17 cellular contexts compared by ENCODE assay signal in genomic region chr6:112207773-112208172, GRCh38. TPM values are rescaled to one million over a fixed set of nuclear protein-coding genes. Genes with fewer than 3 reads are reported as not detected.
"Had no signal": no experiment of that assay in that cellular context is flagged by ENCODE, and none has a peak within 500 bp of the region (broad histone marks: within the 10 kb centered on the region; RNA-seq: fewer than 3 reads in every experiment).

No MANE protein-coding gene starts in this region.

- H3K36me3 ChIP-seq: esophagus squamous epithelium, ovary had no signal

- H3K27ac ChIP-seq: coronary artery, epithelial cell of prostate, esophagus squamous epithelium, ovary, right atrium auricular region had no signal

- H3K27me3 ChIP-seq: esophagus squamous epithelium, ovary, right atrium auricular region, sigmoid colon had no signal

- DNase-seq: dorsolateral prefrontal cortex; effector CD8-positive, alpha-beta T cell; esophagus squamous epithelium; foreskin fibroblast; hippocampal formation; mammary epithelial cell; naive thymus-derived CD8-positive, alpha-beta T cell; ovary; sigmoid colon; stimulated activated CD4-positive, alpha-beta T cell treated with anti-CD3 and anti-CD28 coated beads, Interleukin-2, amount 100 ng/mL, for 24 hours; stimulated activated CD4-positive, alpha-beta T cell treated with anti-CD3 and anti-CD28 coated beads, Interleukin-4, amount 100 ng/mL, for 4 hours; stimulated activated naive B cell treated with anti-CD40 and anti-IgM and Interleukin-4, amounts not matched to agents 10 μg/mL and 1 μg/mL and 100 μg/mL, for 72 hours; stimulated activated naive CD8-positive, alpha-beta T cell treated with anti-CD3 and anti-CD28 coated beads, Interleukin-15, amount 100 ng/mL, for 72 hours had no signal

- H3K9me3 ChIP-seq: esophagus squamous epithelium, ovary, right atrium auricular region, sigmoid colon had no signal

- ATAC-seq: naive thymus-derived CD8-positive, alpha-beta T cell; stimulated activated naive B cell treated with anti-CD40 and anti-IgM and Interleukin-4, amounts not matched to agents 10 μg/mL and 1 μg/mL and 100 μg/mL, for 72 hours; stimulated activated naive CD8-positive, alpha-beta T cell treated with anti-CD3 and anti-CD28 coated beads, Interleukin-15, amount 100 ng/mL, for 72 hours had no signal

- H3K4me3 ChIP-seq: coronary artery, dorsolateral prefrontal cortex, esophagus squamous epithelium, ovary, right atrium auricular region, sigmoid colon, skin epidermis had no signal

RNA-seq across cellular contexts. Expression of gene LAMA4, which starts 46.6 kb away (rescaled TPM):
- total RNA-seq: naive thymus-derived CD8-positive, alpha-beta T cell had no signal
